24 cellular contexts compared by ENCODE assay signal in the genomic region with DNA sequence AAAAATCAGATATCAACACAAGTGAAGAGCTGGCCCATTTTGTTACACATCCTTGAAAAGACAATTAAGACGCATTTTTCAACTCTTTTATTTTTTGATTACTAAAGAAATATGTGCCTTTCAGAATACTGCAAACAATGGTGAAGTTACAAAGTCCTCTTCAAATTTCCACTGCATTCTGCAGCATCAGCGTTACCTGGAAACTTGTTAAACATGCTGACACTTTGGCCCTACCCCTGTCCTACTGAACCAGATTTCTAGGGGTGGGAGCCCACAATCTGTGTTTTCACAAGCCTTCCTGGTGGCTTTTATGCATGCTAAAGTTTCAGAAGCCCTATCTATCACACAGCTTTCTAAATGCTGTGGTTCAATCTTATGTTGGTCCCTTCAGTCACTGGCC. TPM values are rescaled to one million over a fixed set of nuclear protein-coding genes. Genes with fewer than 3 reads are reported as not detected.
"Had no signal": no experiment of that assay in that cellular context is flagged by ENCODE, and none has a peak within 500 bp of the region (broad histone marks: within the 10 kb centered on the region; RNA-seq: fewer than 3 reads in every experiment).

No MANE protein-coding gene starts in this region.

- ATAC-seq: left lung, psoas muscle, sciatic nerve had no signal

- H3K27ac ChIP-seq: colonic mucosa, esophagus squamous epithelium, left lung, parathyroid adenoma, psoas muscle, stomach, thoracic aorta, transverse colon had no signal

- H3K9ac ChIP-seq: parathyroid adenoma had no signal

- H3K4me3 ChIP-seq: colonic mucosa, esophagus squamous epithelium, left lung, lung, psoas muscle, stomach, thoracic aorta, transverse colon had no signal

- H3K4me1 ChIP-seq: colonic mucosa, esophagus squamous epithelium, left lung, parathyroid adenoma, psoas muscle, stomach, transverse colon had no signal

- H2AFZ ChIP-seq: parathyroid adenoma had no signal

- H3K27me3 ChIP-seq: colonic mucosa, left lung, transverse colon had no signal

- DNase-seq: colonic mucosa; dermis blood vessel endothelial cell; esophagus squamous epithelium; foreskin fibroblast; left lung; mesenchymal stem cell; midbrain; naive B cell; occipital lobe; psoas muscle; retina; stimulated activated naive CD4-positive, alpha-beta T cell; stomach; substantia nigra; transverse colon had no signal

- H3K9me3 ChIP-seq: colonic mucosa, esophagus squamous epithelium, transverse colon had no signal

- H3K79me2 ChIP-seq: parathyroid adenoma had no signal

- H3K36me3 ChIP-seq: colonic mucosa, esophagus squamous epithelium, left lung, stomach, thoracic aorta had no signal

RNA-seq across cellular contexts. Expression of gene CCL14, which starts 4.5 kb away (rescaled TPM):
- total RNA-seq: epithelial cell of proximal tubule, kidney epithelial cell, occipital lobe had no signal

RNA-seq across cellular contexts. Expression of gene CCL16, which starts 9.8 kb away (rescaled TPM):
- total RNA-seq: cerebellum, colonic mucosa, epithelial cell of proximal tubule, kidney epithelial cell, left lung, occipital lobe, psoas muscle, skeletal muscle tissue, thoracic aorta, transverse colon had no signal

RNA-seq across cellular contexts. Expression of gene CCL15, which starts 10.3 kb away (rescaled TPM):
- total RNA-seq: cerebellum, dermis blood vessel endothelial cell, epithelial cell of proximal tubule, esophagus squamous epithelium, kidney epithelial cell, occipital lobe, psoas muscle, sciatic nerve, skeletal muscle tissue, thoracic aorta had no signal
- polyA plus RNA-seq: psoas muscle, stomach had no signal

RNA-seq across cellular contexts. Expression of gene CCL23, which starts 26.7 kb away (rescaled TPM):
- total RNA-seq: cerebellum, epithelial cell of proximal tubule, kidney epithelial cell, occipital lobe, psoas muscle, skeletal muscle tissue, thoracic aorta had no signal

RNA-seq across cellular contexts. Expression of gene LYZL6, which starts 47.6 kb away (rescaled TPM):
- total RNA-seq: cerebellum, colonic mucosa, dermis blood vessel endothelial cell, epithelial cell of proximal tubule, esophagus squamous epithelium, kidney epithelial cell, left lung, lung, occipital lobe, psoas muscle, sciatic nerve, skeletal muscle tissue, stomach, thoracic aorta, transverse colon, urinary bladder had no signal
- polyA plus RNA-seq: lung, psoas muscle, stomach, urinary bladder had no signal
